In the genomic region with DNA sequence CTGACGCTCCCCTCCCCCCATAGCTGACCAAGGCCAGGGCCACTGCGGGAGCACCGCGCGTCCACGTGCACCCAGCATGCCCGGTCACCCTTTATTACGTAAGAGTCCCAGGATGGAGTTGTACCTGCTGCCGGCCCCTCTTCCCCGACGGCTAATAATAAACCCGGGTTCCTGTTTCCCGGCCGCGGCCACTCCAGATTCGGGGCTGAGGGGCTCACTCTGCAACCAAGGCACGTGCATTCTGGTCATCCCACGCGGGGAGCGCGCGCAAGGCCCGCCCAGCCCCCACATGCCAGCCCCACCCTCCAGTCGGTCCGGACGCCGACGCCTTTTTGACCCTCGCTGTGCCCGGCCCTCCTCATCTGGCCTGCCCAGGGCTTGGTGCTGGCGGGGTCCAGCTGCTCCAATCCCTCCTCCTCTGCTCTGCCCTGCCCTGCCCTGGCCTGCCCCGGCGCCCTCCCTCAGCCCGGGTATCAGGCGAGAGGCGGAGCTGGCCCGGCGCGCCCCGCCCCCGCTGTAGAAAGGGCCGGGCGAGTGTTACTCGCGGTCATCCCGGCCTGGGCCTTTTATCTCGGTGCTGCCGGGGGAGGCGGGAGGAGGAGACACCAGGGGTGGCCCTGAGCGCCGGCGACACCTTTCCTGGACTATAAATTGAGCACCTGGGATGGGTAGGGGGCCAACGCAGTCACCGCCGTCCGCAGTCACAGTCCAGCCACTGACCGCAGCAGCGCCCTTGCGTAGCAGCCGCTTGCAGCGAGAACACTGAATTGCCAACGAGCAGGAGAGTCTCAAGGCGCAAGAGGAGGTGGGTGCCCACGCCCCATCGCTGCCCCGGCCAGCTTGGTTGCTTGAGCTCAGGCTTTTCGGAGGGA, we compare ENCODE assay signal across 1 cellular context.
TF ChIP-seq lines count a peak whose summit lies in the region.

No MANE protein-coding gene starts in this region.

TF ChIP-seq in K562, 482 proteins besides CTCF, POLR2A, EP300 and RAD21 (continued from another document and continues in another):
- TF ChIP-seq, protein P1, sequence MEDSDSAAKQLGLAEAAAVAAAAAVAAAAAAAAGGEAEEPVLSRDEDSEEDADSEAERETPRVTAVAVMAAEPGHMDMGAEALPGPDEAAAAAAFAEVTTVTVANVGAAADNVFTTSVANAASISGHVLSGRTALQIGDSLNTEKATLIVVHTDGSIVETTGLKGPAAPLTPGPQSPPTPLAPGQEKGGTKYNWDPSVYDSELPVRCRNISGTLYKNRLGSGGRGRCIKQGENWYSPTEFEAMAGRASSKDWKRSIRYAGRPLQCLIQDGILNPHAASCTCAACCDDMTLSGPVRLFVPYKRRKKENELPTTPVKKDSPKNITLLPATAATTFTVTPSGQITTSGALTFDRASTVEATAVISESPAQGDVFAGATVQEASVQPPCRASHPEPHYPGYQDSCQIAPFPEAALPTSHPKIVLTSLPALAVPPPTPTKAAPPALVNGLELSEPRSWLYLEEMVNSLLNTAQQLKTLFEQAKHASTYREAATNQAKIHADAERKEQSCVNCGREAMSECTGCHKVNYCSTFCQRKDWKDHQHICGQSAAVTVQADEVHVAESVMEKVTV (CRISPR knock-in tag; IDR thresholded peaks at IDR 0.05), result no peak
- TF ChIP-seq, protein P2, sequence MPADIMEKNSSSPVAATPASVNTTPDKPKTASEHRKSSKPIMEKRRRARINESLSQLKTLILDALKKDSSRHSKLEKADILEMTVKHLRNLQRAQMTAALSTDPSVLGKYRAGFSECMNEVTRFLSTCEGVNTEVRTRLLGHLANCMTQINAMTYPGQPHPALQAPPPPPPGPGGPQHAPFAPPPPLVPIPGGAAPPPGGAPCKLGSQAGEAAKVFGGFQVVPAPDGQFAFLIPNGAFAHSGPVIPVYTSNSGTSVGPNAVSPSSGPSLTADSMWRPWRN (IDR thresholded peaks at IDR 0.05; ENCODE audit: low read depth), result peak; percentile 91
- TF ChIP-seq HMG20A (CRISPR knock-in tag; conservative IDR thresholded peaks at IDR 0.05) (no peak), NONO (IDR thresholded peaks at IDR 0.05; ENCODE audit: low read depth in 2 of 2, low read length in 1 of 2) (peak; percentile 52 to 59; a peak in 1 of 4 replicates), ETV1 (tag; conservative IDR thresholded peaks at IDR 0.05; ENCODE audit: low read depth) (0 out of 2 replicates have a peak, but pooled peaks have one; percentile 58), SMARCE1 (IDR thresholded peaks at IDR 0.05) (no peak), MEF2D (tag; conservative IDR thresholded peaks at IDR 0.05; ENCODE audit: low read depth) (peak; percentile 66; the same call in 1 of the 2 replicates), SP2 (IDR thresholded peaks at IDR 0.05; ENCODE audit: extremely low read depth, low read depth, low read length, poor library complexity, severe bottlenecking) (no peak), POLR2AphosphoS2 (IDR thresholded peaks at IDR 0.05; ENCODE audit: low read length) (peak; percentile 81), KLF16 (IDR thresholded peaks at IDR 0.05) (no peak), RBM39 (optimal IDR thresholded peaks at IDR 0.05; ENCODE audit: low read depth, low read length) (no peak), PKNOX1 (IDR thresholded peaks at IDR 0.05) (no peak), FOXA3 (CRISPR knock-in tag; conservative IDR thresholded peaks at IDR 0.05 in 1 of 2, IDR thresholded peaks at IDR 0.05 in 1 of 2) (no peak), NKRF (IDR thresholded peaks at IDR 0.05; ENCODE audit: borderline replicate concordance) (peak; percentile 36; the same call in 1 of the 2 replicates), MEF2A (IDR thresholded peaks at IDR 0.05; ENCODE audit: control insufficient read depth, low read depth, low read length) (no peak; the same call in 1 of the 2 replicates), STAT6 (CRISPR knock-in tag; IDR thresholded peaks at IDR 0.05) (no peak), ZNF57 (CRISPR knock-in tag; IDR thresholded peaks at IDR 0.05) (no peak), CBX3 (IDR thresholded peaks at IDR 0.05; ENCODE audit: borderline replicate concordance in 1 of 2, low read length in 2 of 2) (no peak), ZNF740 (CRISPR knock-in tag; IDR thresholded peaks at IDR 0.05) (no peak), ZNF740 (tag; IDR thresholded peaks at IDR 0.05) (no peak), PRPF4 (IDR thresholded peaks at IDR 0.05; ENCODE audit: insufficient read depth, low read depth, low read length, poor library complexity, severe bottlenecking) (peak; percentile 48), BCL6 (CRISPR knock-in tag; IDR thresholded peaks at IDR 0.05) (no peak), MCM5 (IDR thresholded peaks at IDR 0.05; ENCODE audit: low read depth) (no peak), ZNF133 (CRISPR knock-in tag; IDR thresholded peaks at IDR 0.05) (no peak), ZNF431 (CRISPR knock-in tag; IDR thresholded peaks at IDR 0.05) (no peak), ZFP30 (CRISPR knock-in tag; IDR thresholded peaks at IDR 0.05; ENCODE audit: borderline replicate concordance) (no peak), ZNF766 (CRISPR knock-in tag; conservative IDR thresholded peaks at IDR 0.05) (peak; percentile 59; the same call in 1 of the 2 replicates), HSF4 (CRISPR knock-in tag; IDR thresholded peaks at IDR 0.05; ENCODE audit: borderline replicate concordance) (no peak), NR2C2 (CRISPR knock-in tag; IDR thresholded peaks at IDR 0.05) (no peak), NR2C2 (tag; IDR thresholded peaks at IDR 0.05) (no peak; the same call in 1 of the 2 replicates), SREBF2 (CRISPR knock-in tag; IDR thresholded peaks at IDR 0.05) (no peak), AFF4 (CRISPR knock-in tag; IDR thresholded peaks at IDR 0.05) (no peak), CHCHD3 (CRISPR knock-in tag; IDR thresholded peaks at IDR 0.05) (no peak), RBM17 (IDR thresholded peaks at IDR 0.05; ENCODE audit: borderline replicate concordance, low read depth, low read length) (no peak), MYNN (IDR thresholded peaks at IDR 0.05) (peak; percentile 82), MYNN (CRISPR knock-in tag; IDR thresholded peaks at IDR 0.05) (no peak), ZSCAN32 (CRISPR knock-in tag; IDR thresholded peaks at IDR 0.05) (no peak), ZBTB8A (IDR thresholded peaks at IDR 0.05; ENCODE audit: partially characterized antibody) (no peak)
- TF ChIP-seq, protein P3, sequence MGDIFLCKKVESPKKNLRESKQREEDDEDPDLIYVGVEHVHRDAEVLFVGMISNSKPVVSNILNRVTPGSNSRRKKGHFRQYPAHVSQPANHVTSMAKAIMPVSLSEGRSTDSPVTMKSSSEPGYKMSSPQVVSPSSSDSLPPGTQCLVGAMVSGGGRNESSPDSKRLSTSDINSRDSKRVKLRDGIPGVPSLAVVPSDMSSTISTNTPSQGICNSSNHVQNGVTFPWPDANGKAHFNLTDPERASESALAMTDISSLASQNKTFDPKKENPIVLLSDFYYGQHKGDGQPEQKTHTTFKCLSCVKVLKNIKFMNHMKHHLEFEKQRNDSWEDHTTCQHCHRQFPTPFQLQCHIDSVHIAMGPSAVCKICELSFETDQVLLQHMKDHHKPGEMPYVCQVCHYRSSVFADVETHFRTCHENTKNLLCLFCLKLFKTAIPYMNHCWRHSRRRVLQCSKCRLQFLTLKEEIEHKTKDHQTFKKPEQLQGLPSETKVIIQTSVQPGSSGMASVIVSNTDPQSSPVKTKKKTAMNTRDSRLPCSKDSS (IDR thresholded peaks at IDR 0.05; ENCODE audit: low read depth, partially characterized antibody), result no peak
- TF ChIP-seq, protein P4, sequence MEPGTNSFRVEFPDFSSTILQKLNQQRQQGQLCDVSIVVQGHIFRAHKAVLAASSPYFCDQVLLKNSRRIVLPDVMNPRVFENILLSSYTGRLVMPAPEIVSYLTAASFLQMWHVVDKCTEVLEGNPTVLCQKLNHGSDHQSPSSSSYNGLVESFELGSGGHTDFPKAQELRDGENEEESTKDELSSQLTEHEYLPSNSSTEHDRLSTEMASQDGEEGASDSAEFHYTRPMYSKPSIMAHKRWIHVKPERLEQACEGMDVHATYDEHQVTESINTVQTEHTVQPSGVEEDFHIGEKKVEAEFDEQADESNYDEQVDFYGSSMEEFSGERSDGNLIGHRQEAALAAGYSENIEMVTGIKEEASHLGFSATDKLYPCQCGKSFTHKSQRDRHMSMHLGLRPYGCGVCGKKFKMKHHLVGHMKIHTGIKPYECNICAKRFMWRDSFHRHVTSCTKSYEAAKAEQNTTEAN (CRISPR knock-in tag; IDR thresholded peaks at IDR 0.05), result no peak
- TF ChIP-seq, protein P5, sequence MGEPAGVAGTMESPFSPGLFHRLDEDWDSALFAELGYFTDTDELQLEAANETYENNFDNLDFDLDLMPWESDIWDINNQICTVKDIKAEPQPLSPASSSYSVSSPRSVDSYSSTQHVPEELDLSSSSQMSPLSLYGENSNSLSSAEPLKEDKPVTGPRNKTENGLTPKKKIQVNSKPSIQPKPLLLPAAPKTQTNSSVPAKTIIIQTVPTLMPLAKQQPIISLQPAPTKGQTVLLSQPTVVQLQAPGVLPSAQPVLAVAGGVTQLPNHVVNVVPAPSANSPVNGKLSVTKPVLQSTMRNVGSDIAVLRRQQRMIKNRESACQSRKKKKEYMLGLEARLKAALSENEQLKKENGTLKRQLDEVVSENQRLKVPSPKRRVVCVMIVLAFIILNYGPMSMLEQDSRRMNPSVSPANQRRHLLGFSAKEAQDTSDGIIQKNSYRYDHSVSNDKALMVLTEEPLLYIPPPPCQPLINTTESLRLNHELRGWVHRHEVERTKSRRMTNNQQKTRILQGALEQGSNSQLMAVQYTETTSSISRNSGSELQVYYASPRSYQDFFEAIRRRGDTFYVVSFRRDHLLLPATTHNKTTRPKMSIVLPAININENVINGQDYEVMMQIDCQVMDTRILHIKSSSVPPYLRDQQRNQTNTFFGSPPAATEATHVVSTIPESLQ (CRISPR knock-in tag; IDR thresholded peaks at IDR 0.05), result peak; percentile 73; the same call in 1 of the 2 replicates
